ENCODE assay signal across 20 cellular contexts in the genomic region with DNA sequence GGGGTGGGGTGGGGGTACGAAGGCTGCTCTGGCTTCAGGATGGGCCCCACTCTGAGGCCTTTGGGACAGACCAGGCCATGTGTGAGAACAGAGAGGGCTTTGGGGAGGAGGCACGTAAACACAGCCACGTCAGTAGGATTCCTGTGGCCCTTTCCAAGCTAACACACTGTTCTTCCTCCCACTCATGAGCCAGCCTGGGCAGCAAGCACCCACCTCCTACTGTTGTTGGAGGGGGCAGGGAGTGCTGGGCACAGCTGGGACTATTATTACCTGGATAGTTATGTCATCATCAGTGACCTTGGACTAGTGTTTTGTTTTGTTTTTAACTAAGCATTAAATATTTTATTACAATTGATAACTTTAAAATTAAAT. TPM values are rescaled to one million over a fixed set of nuclear protein-coding genes. Genes with fewer than 3 reads are reported as not detected.
"Had no signal": no experiment of that assay in that cellular context is flagged by ENCODE, and none has a peak within 500 bp of the region (broad histone marks: within the 10 kb centered on the region; RNA-seq: fewer than 3 reads in every experiment).

No MANE protein-coding gene starts in this region.

- H3K36me3 ChIP-seq: esophagus muscularis mucosa, gastrocnemius medialis, heart right ventricle, pancreas, tibial nerve, upper lobe of right lung, vagina had no signal

- H3K4me1 ChIP-seq: gastrocnemius medialis, pancreas, upper lobe of right lung had no signal

- H3K4me3 ChIP-seq: coronary artery, esophagus muscularis mucosa, gastrocnemius medialis, heart right ventricle, mucosa of descending colon, pancreas, skin epidermis, tibial nerve, upper lobe of right lung, vagina had no signal

- H3K27me3 ChIP-seq: gastrocnemius medialis, pancreas, vagina had no signal

- DNase-seq: effector memory CD4-positive, alpha-beta T cell; gastrocnemius medialis; heart right ventricle; kidney glomerular epithelial cell; mucosa of descending colon; naive thymus-derived CD8-positive, alpha-beta T cell; nucleus accumbens; stimulated activated CD4-positive, alpha-beta T cell treated with anti-CD3 and anti-CD28 coated beads, Interleukin-2, amount 100 ng/mL, for 24 hours; stimulated activated naive CD4-positive, alpha-beta T cell treated with Interleukin-2 at 50 U/mL for 16 hours had no signal

- H3K9me3 ChIP-seq: esophagus muscularis mucosa, gastrocnemius medialis, mucosa of descending colon, pancreas, tibial nerve, upper lobe of right lung, vagina had no signal

- H3K27ac ChIP-seq: coronary artery, esophagus muscularis mucosa, gastrocnemius medialis, heart right ventricle, pancreas, upper lobe of right lung, vagina had no signal

- ATAC-seq: gastrocnemius medialis; heart right ventricle; mucosa of descending colon; naive thymus-derived CD8-positive, alpha-beta T cell; pancreas; sciatic nerve; upper lobe of right lung had no signal

RNA-seq across cellular contexts. Expression of a gene that starts 5.3 kb away (rescaled TPM):
- total RNA-seq: chondrocyte; fibroblast of villous mesenchyme; heart right ventricle; naive thymus-derived CD8-positive, alpha-beta T cell; pulmonary artery endothelial cell; sciatic nerve; tibial nerve; upper lobe of right lung had no signal
